8 cellular contexts compared by ENCODE assay signal in the genomic region with DNA sequence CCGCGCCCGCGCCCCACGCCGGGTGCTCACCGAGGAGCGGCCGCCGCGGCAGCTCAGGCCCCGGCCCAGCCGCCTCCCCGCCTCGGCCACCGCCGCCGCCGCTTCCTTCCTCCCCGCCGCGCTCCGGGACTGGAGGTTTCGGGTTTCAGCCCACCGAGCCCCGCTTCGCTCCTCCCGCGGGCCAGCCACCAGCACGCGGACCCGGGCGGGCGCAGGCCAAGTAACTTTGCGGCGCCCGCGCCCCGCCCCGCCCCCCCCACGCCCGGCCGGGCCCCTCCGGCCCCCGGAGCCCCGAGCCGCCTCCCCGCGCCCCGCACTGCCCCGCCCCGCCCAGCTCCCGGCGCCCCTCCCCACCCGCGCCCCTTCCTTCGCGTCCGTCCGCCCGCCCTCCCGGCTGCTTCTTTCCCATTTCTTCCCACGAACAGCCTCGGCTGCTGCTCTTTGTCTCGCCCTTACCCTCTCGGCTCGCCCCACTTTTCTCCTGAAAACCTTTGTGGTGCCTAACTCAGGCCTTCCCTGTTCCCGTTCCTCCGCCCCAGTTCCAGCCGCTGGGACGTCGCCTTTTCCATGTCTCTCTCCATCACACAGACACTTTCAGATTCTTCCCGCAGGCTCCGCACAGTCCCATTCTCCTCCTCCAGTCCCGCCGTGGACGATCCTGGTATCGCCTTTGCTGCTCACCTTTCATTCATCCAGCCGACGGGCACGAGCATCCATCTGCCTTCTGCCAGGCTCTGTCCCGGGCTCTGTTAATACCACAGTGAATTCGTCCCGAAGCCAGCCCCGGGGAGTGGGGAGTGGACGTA. TPM values are rescaled to one million over a fixed set of nuclear protein-coding genes. Genes with fewer than 3 reads are reported as not detected.
DNase-seq lines count a peak whose midpoint lies in the region; ATAC-seq and TF ChIP-seq lines count a peak whose summit lies in the region.

A gene with protein sequence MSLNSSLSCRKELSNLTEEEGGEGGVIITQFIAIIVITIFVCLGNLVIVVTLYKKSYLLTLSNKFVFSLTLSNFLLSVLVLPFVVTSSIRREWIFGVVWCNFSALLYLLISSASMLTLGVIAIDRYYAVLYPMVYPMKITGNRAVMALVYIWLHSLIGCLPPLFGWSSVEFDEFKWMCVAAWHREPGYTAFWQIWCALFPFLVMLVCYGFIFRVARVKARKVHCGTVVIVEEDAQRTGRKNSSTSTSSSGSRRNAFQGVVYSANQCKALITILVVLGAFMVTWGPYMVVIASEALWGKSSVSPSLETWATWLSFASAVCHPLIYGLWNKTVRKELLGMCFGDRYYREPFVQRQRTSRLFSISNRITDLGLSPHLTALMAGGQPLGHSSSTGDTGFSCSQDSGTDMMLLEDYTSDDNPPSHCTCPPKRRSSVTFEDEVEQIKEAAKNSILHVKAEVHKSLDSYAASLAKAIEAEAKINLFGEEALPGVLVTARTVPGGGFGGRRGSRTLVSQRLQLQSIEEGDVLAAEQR (minus strand): TSS at position 222 of the 806 bp plus-strand sequence. CDS start 32,080 bp downstream, outside the sequence.

- peak within 1 kb of the TSS; percentile 73 to 79 for H3K4me3 ChIP-seq in foreskin fibroblast (ENCODE audit: low read depth in 1 of 2, low read length in 2 of 2)
- H3K4me3 ChIP-seq in vagina: peak within 1 kb of the TSS; percentile 75 to 77

- peak within 1 kb of the TSS; percentile 94 for H3K4me3 Mint-ChIP-seq in natural killer cell

- ATAC-seq in GM19395 (IDR thresholded peaks at IDR 0.05; ENCODE audit: unreplicated experiment): peak; percentile 63
- peak; percentile 58 to 75 (median 72) for ATAC-seq in natural killer cell
- ATAC-seq in GM18868 (IDR thresholded peaks at IDR 0.05; ENCODE audit: unreplicated experiment): no peak

- H3K27me3 ChIP-seq in vagina: no peaks in the 10 kb centered on the region

- DNase-seq in AG08395 (ENCODE audit: low spot score) (peak; percentile 45), NCI-H510A (lab: John Stamatoyannopoulos, UW) (peak; percentile 30), activated gamma-delta T cell (lab: John Stamatoyannopoulos, UW) (peak; percentile 18), foreskin fibroblast (peak; percentile 37 to 77), natural killer cell (peak; percentile 31), vagina (ENCODE audit: extremely low spot score in 2 of 2) (peak in 1 of 2 donors; percentile 88)

- intact Hi-C loops in natural killer cell (cut with micrococcal nuclease): no loop called here
- intact Hi-C loops in vagina (cut with DNase I): loop anchor here (5.0 to 10.0 kb wide), 2 partner anchors 40 to 52 kb away; a partner anchor contains a TSS

- H3K27ac Mint-ChIP-seq in natural killer cell: peak within 1 kb of the TSS; percentile 37 to 96

- H3K27ac ChIP-seq in vagina: peak within 1 kb of the TSS; percentile 84

- H3K9me3 ChIP-seq in vagina: no peaks in the 10 kb centered on the region

- peaks cover 32 to 44% of the 10 kb centered on the region in 2 donors for H3K27me3 Mint-ChIP-seq in natural killer cell (ENCODE audit: low read depth in 2 of 2)

- no peaks in the 10 kb centered on the region for H3K36me3 ChIP-seq in vagina

- H3K4me1 Mint-ChIP-seq in natural killer cell: peaks cover 17 to 19% of the 10 kb centered on the region in 2 donors

- peaks cover 32% of the 10 kb centered on the region for H3K4me1 ChIP-seq in vagina

- peak in 1 of 2 donors; percentile 14 for TF ChIP-seq POLR2A in vagina (IDR thresholded peaks at IDR 0.05)

- H3K9me3 Mint-ChIP-seq in natural killer cell: no peaks in the 10 kb centered on the region

- TF ChIP-seq CTCF in foreskin fibroblast (IDR thresholded peaks at IDR 0.05; ENCODE audit: low read depth, low read length): no peak
- no peak for TF ChIP-seq CTCF in natural killer cell (IDR thresholded peaks at IDR 0.05)
- TF ChIP-seq CTCF in vagina (IDR thresholded peaks at IDR 0.05): no peak

- H3K36me3 Mint-ChIP-seq in natural killer cell: no peaks in the 10 kb centered on the region

RNA-seq across cellular contexts. Expression of the gene that starts here (rescaled TPM):
- total RNA-seq in natural killer cell (not detected), vagina (15.7 TPM)

Comparison
In these comparisons a context has a peak if more than half of its experiments do, and no peak if none do; other contexts are left out.
1. RNA of the gene that starts here (total RNA-seq): 15.7 TPM in vagina (single experiment); not detected in natural killer cell; every median in the first group is over 10 times any median in the second.
2. Peak in DNase-seq and ATAC-seq in natural killer cell; RNA of the gene not detected or under 1 TPM.